ENCODE assay signal across 1 cellular context in genomic region chr16:87855852-87856715, GRCh38.
A peak's percentile ranks its signal among the peaks of the same experiment; 100 is the strongest.
TF ChIP-seq lines count a peak whose summit lies in the region.

No MANE protein-coding gene starts in this region.

TF ChIP-seq in HepG2, 621 proteins besides CTCF, POLR2A, EP300 and RAD21 (continued from another document and continues in another):
- TF ChIP-seq ZNF646 (CRISPR knock-in tag; IDR thresholded peaks at IDR 0.05) (no peak), SRF (IDR thresholded peaks at IDR 0.05; ENCODE audit: low read depth, low read length) (no peak), CBX1 (IDR thresholded peaks at IDR 0.05; ENCODE audit: low read depth) (no peak), ZNF121 (CRISPR knock-in tag; IDR thresholded peaks at IDR 0.05) (0 out of 2 replicates have a peak, but pooled peaks have one; percentile 47), HHEX (CRISPR knock-in tag; IDR thresholded peaks at IDR 0.05) (no peak), SPEN (CRISPR knock-in tag; IDR thresholded peaks at IDR 0.05; ENCODE audit: low read depth) (peak; percentile 49; the same call in 1 of the 2 replicates), ZBTB49 (CRISPR knock-in tag; IDR thresholded peaks at IDR 0.05; ENCODE audit: borderline replicate concordance) (no peak), ZNF790 (CRISPR knock-in tag; IDR thresholded peaks at IDR 0.05; ENCODE audit: borderline replicate concordance) (0 out of 2 replicates have a peak, but pooled peaks have one; percentile 32), ZNF256 (CRISPR knock-in tag; conservative IDR thresholded peaks at IDR 0.05) (no peak; the same call in 1 of the 2 replicates), ETV6 (CRISPR knock-in tag; conservative IDR thresholded peaks at IDR 0.05) (no peak), GLI4 (CRISPR knock-in tag; IDR thresholded peaks at IDR 0.05; ENCODE audit: borderline replicate concordance) (no peak), PCBP2 (optimal IDR thresholded peaks at IDR 0.05; ENCODE audit: low read depth, low read length, poor library complexity, severe bottlenecking) (no peak), ZNF317 (CRISPR knock-in tag; IDR thresholded peaks at IDR 0.05) (peak; percentile 88; the same call in 1 of the 2 replicates), ZSCAN25 (CRISPR knock-in tag; IDR thresholded peaks at IDR 0.05) (no peak), ELK4 (CRISPR knock-in tag; IDR thresholded peaks at IDR 0.05; ENCODE audit: borderline replicate concordance) (no peak), ZNF557 (CRISPR knock-in tag; IDR thresholded peaks at IDR 0.05) (peak; percentile 64; the same call in 1 of the 2 replicates), MTERF4 (CRISPR knock-in tag; IDR thresholded peaks at IDR 0.05) (no peak), TOE1 (CRISPR knock-in tag; IDR thresholded peaks at IDR 0.05) (no peak), GATA4 (IDR thresholded peaks at IDR 0.05; ENCODE audit: borderline replicate concordance, low read depth) (no peak), MNT (IDR thresholded peaks at IDR 0.05) (no peak), ZNF740 (CRISPR knock-in tag; IDR thresholded peaks at IDR 0.05) (no peak; the same call in 1 of the 2 replicates), ATM (IDR thresholded peaks at IDR 0.05; ENCODE audit: borderline replicate concordance) (no peak), SOX5 (CRISPR knock-in tag; IDR thresholded peaks at IDR 0.05; ENCODE audit: borderline replicate concordance) (0 out of 2 replicates have a peak, but pooled peaks have one; percentile 63), TARDBP (CRISPR knock-in tag; IDR thresholded peaks at IDR 0.05) (0 out of 2 replicates have a peak, but pooled peaks have one; percentile 33), HDAC6 (IDR thresholded peaks at IDR 0.05; ENCODE audit: low read depth, low read length) (no peak), CHD2 (IDR thresholded peaks at IDR 0.05; ENCODE audit: low read depth, low read length) (no peak), NCOA5 (CRISPR knock-in tag; IDR thresholded peaks at IDR 0.05) (no peak), FLYWCH1 (CRISPR knock-in tag; IDR thresholded peaks at IDR 0.05) (no peak), ZNF441 (CRISPR knock-in tag; IDR thresholded peaks at IDR 0.05; ENCODE audit: borderline replicate concordance) (no peak), ZBTB33 (CRISPR knock-in tag; IDR thresholded peaks at IDR 0.05) (peak; percentile 92), RORA (CRISPR knock-in tag; IDR thresholded peaks at IDR 0.05) (no peak), ZNF713 (CRISPR knock-in tag; IDR thresholded peaks at IDR 0.05) (no peak), FOXP4 (CRISPR knock-in tag; IDR thresholded peaks at IDR 0.05) (peak; percentile 79), CHD4 (IDR thresholded peaks at IDR 0.05; ENCODE audit: borderline replicate concordance, low read length) (no peak), ZNF484 (CRISPR knock-in tag; IDR thresholded peaks at IDR 0.05; ENCODE audit: borderline replicate concordance, low read depth) (no peak), CBX2 (IDR thresholded peaks at IDR 0.05; ENCODE audit: low read depth, low read length) (no peak), CBX2 (CRISPR knock-in tag; IDR thresholded peaks at IDR 0.05; ENCODE audit: low read depth) (no peak), KDM2A (CRISPR knock-in tag; IDR thresholded peaks at IDR 0.05; ENCODE audit: borderline replicate concordance, low read depth) (no peak), ZNF776 (CRISPR knock-in tag; IDR thresholded peaks at IDR 0.05) (0 out of 2 replicates have a peak, but pooled peaks have one; percentile 62), RXRA (CRISPR knock-in tag; IDR thresholded peaks at IDR 0.05) (no peak; the same call in 1 of the 2 replicates), ZBTB8A (CRISPR knock-in tag; IDR thresholded peaks at IDR 0.05; ENCODE audit: borderline replicate concordance, low read depth) (no peak), GFI1 (CRISPR knock-in tag; IDR thresholded peaks at IDR 0.05; ENCODE audit: borderline replicate concordance) (no peak), RCOR2 (CRISPR knock-in tag; IDR thresholded peaks at IDR 0.05) (peak; percentile 68; the same call in 1 of the 2 replicates), RNF2 (conservative IDR thresholded peaks at IDR 0.05; ENCODE audit: low read depth) (no peak), ZNF33A (CRISPR knock-in tag; IDR thresholded peaks at IDR 0.05; ENCODE audit: borderline replicate concordance) (no peak), HDAC2 (CRISPR knock-in tag; IDR thresholded peaks at IDR 0.05) (peak; percentile 58)
